8 cellular contexts compared by ENCODE assay signal in the genomic region with DNA sequence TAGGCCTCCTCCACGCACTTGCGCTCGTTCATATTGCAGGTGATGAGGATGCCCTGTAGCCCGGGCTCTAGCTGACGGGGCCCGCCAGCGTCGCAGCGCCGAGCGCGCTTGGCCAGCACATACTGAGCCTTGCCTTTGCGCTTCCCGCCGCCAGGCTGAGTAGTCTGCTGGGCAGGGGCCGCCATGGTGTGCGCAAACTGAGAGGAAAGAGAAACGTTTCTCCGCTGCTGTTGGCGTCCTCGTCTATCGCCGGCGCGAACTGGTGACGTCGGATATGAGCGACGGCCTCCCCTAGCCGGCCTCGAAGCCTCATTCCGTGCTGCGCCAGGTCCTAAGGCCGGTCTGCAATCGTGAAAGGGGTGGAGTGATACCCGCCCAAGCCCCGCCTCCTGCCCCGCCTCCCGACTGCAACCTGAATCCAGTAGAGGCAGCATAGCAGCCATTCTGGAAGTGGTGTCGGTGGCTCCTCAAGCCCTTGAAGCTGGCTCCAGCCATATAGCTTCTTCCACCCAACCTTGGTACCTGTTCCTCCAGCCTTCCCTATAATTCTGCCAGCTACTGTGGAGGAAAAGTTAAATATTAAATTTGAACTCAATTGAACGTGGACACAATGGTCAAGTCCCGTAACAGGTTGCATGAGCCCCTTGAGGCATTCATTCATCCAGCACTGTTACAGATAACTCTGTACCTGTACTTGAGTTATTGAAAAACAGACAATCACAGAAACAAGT. TPM values are rescaled to one million over a fixed set of nuclear protein-coding genes. Genes with fewer than 3 reads are reported as not detected.
DNase-seq lines count a peak whose midpoint lies in the region; ATAC-seq and TF ChIP-seq lines count a peak whose summit lies in the region.

A gene with protein sequence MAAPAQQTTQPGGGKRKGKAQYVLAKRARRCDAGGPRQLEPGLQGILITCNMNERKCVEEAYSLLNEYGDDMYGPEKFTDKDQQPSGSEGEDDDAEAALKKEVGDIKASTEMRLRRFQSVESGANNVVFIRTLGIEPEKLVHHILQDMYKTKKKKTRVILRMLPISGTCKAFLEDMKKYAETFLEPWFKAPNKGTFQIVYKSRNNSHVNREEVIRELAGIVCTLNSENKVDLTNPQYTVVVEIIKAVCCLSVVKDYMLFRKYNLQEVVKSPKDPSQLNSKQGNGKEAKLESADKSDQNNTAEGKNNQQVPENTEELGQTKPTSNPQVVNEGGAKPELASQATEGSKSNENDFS (minus strand): TSS at position 264 of the 731 bp plus-strand sequence. CDS start 79 bp downstream, at position 185.

- H3K9ac ChIP-seq in parathyroid adenoma = peak within 1 kb of the TSS; percentile 96

- peak within 1 kb of the TSS; percentile 76 for H3K4me2 ChIP-seq in parathyroid adenoma (ENCODE audit: low read length)

- H3K79me2 ChIP-seq in parathyroid adenoma = peaks cover 21% of the 10 kb centered on the region

- intact Hi-C loops in Right ventricle myocardium superior (cut with DNase I) = no loop called here
- intact Hi-C loops in tibial artery (cut with DNase I; ENCODE audit: low total_unique reads) = no loop called here

- DNase-seq in NCI-H1417 (lab: John Stamatoyannopoulos, UW) (peak; percentile 77 to 95 (median 90)), SW 1271 (lab: John Stamatoyannopoulos, UW) (peak; percentile 51 to 85), Right ventricle myocardium superior (peak; percentile 98), tibial artery (peak; percentile 96 to 97)
- DNase-seq in activated naive CD8-positive, alpha-beta T cell treated with anti-CD3 and anti-CD28 coated beads, Interleukin-2, amount 50 U/mL, for 16 hours (ENCODE audit: low read depth, low spot score) = peak; percentile 98

- TF ChIP-seq CTCF in GM12872 (IDR thresholded peaks at IDR 0.05; ENCODE audit: insufficient read depth, low read depth, low read length) = 0 out of 3 replicates have a peak, but pooled peaks have one; percentile 21
- TF ChIP-seq CTCF in parathyroid adenoma (IDR thresholded peaks at IDR 0.05) = peak; percentile 17
- TF ChIP-seq CTCF in tibial artery (IDR thresholded peaks at IDR 0.05) = no peak

- no peaks in the 10 kb centered on the region for H3K27me3 ChIP-seq in parathyroid adenoma (ENCODE audit: control insufficient read depth, insufficient read depth, low read length)
- no peaks in the 10 kb centered on the region for H3K27me3 ChIP-seq in tibial artery

- H3K27ac ChIP-seq in parathyroid adenoma (peak within 1 kb of the TSS; percentile 97), tibial artery (peak within 1 kb of the TSS; percentile 92 to 94)

- ATAC-seq in HG02759 (IDR thresholded peaks at IDR 0.05; ENCODE audit: unreplicated experiment) (peak; percentile 83), Right ventricle myocardium superior (ENCODE audit: poor library complexity) (peak; percentile 96)

- H3K4me1 ChIP-seq in parathyroid adenoma = peaks cover 4% of the 10 kb centered on the region
- peaks cover 0 to 29% (median 10%) of the 10 kb centered on the region in 4 donors for H3K4me1 ChIP-seq in tibial artery

- H3K4me3 ChIP-seq in parathyroid adenoma (ENCODE audit: low read depth, low read length) = peak within 1 kb of the TSS; percentile 93
- peak within 1 kb of the TSS; percentile 78 to 91 for H3K4me3 ChIP-seq in tibial artery

- H3K36me3 ChIP-seq in parathyroid adenoma (ENCODE audit: control insufficient read depth, insufficient read depth, low read length) (no peaks in the 10 kb centered on the region), tibial artery (peaks cover 19 to 27% (median 21%) of the 10 kb centered on the region in 3 donors)

- H3K9me3 ChIP-seq in parathyroid adenoma (ENCODE audit: control insufficient read depth, low read length) (no peaks in the 10 kb centered on the region), tibial artery (no peaks in the 10 kb centered on the region)

- peak within 1 kb of the TSS; percentile 100 for H2AFZ ChIP-seq in parathyroid adenoma

RNA-seq across cellular contexts. Expression of the gene that starts here (rescaled TPM):
- 17.2 TPM for total RNA-seq in Right ventricle myocardium superior

Comparison
In these comparisons a context has a peak if more than half of its experiments do, and no peak if none do; other contexts are left out.
1. Peak in every context shown above with its lines: DNase-seq, ATAC-seq, H3K4me3 ChIP-seq and H3K27ac ChIP-seq.
2. CTCF ChIP-seq: peak in GM12872 (single experiment) and parathyroid adenoma (single experiment); none in tibial artery (0 of 2).